ENCODE assay signal across 24 cellular contexts in genomic region chr5:13359326-13359725, GRCh38.
DNase-seq lines count a peak whose midpoint lies in the region; ATAC-seq, FAIRE-seq and TF ChIP-seq lines count a peak whose summit lies in the region.
"Had no signal": no experiment of that assay in that cellular context is flagged by ENCODE, and none has a peak within 500 bp of the region (broad histone marks: within the 10 kb centered on the region; RNA-seq: fewer than 3 reads in every experiment).

No MANE protein-coding gene starts in this region.

- FAIRE-seq in bronchial epithelial cell (lab: Jason Lieb, UNC) (no peak), keratinocyte (lab: Jason Lieb, UNC) (no peak)
- FAIRE-seq: colon had no signal

- H3K9me1 ChIP-seq in keratinocyte (ENCODE audit: control insufficient read depth, extremely low read depth, insufficient read depth, low read length) = no peaks in the 10 kb centered on the region

- no peaks in the 10 kb centered on the region for H4K20me1 ChIP-seq in keratinocyte (ENCODE audit: control insufficient read depth, extremely low read depth, insufficient read depth, low read length)

- H3K9me3 ChIP-seq in MG63 = no peaks in the 10 kb centered on the region
- H3K9me3 ChIP-seq in keratinocyte (ENCODE audit: control insufficient read depth, low read depth, low read length) = no peaks in the 10 kb centered on the region
- peaks cover 0 to 15% (median 3%) of the 10 kb centered on the region in 8 donors for H3K9me3 ChIP-seq in spleen
- H3K9me3 ChIP-seq in lower lobe of right lung = no peaks in the 10 kb centered on the region
- H3K9me3 ChIP-seq: gastrocnemius medialis, SJSA1, thoracic aorta had no signal

- no peak overlapping the region for H2AFZ ChIP-seq in keratinocyte (ENCODE audit: control insufficient read depth, low read length)

- H3K4me2 ChIP-seq in keratinocyte (ENCODE audit: control insufficient read depth, extremely low read depth, insufficient read depth, low read depth, low read length) = peak overlapping the region; percentile 11

- H3K4me3 ChIP-seq in MG63 (no peak overlapping the region), bronchial epithelial cell (ENCODE audit: low read depth, low read length) (no peak overlapping the region), keratinocyte (ENCODE audit: control insufficient read depth in 2 of 3, extremely low read depth in 1 of 3, insufficient read depth in 2 of 3, low read depth in 1 of 3, low read length in 3 of 3) (no peak overlapping the region), spleen (no peak overlapping the region), lower lobe of right lung (no peak overlapping the region)
- H3K4me3 ChIP-seq: gastrocnemius medialis, SJSA1, thoracic aorta had no signal

- H3K4me1 ChIP-seq in keratinocyte (ENCODE audit: control insufficient read depth, extremely low read depth, insufficient read depth, low read length) (no peaks in the 10 kb centered on the region), spleen (no peaks in the 10 kb centered on the region), lower lobe of right lung (no peaks in the 10 kb centered on the region)
- H3K4me1 ChIP-seq: gastrocnemius medialis, SJSA1 had no signal

- H3K36me3 ChIP-seq in MG63 (no peaks in the 10 kb centered on the region), bronchial epithelial cell (ENCODE audit: control insufficient read depth, insufficient read depth, low read length) (no peaks in the 10 kb centered on the region), keratinocyte (ENCODE audit: control insufficient read depth in 2 of 2, extremely low read depth in 1 of 2, insufficient read depth in 2 of 2, low read length in 2 of 2) (no peaks in the 10 kb centered on the region), spleen (no peaks in the 10 kb centered on the region), lower lobe of right lung (no peaks in the 10 kb centered on the region)
- H3K36me3 ChIP-seq: gastrocnemius medialis, SJSA1, thoracic aorta had no signal

- no peak for TF ChIP-seq POLR2A in spleen (IDR thresholded peaks at IDR 0.05)

- WGBS in spleen, 5 donors = 78 to 85% (median 81%) methylated on average over 1 of the region's 1 CpG

- DNase-seq in Ammon's horn (ENCODE audit: low spot score) = peak; percentile 13
- DNase-seq in MG63 = peak; percentile 14
- peak; percentile 90 for DNase-seq in bronchial epithelial cell (ENCODE audit: low read depth)
- DNase-seq in keratinocyte (ENCODE audit: low read depth, low spot score) = no peak
- no peak for DNase-seq in spleen
- no peak for DNase-seq in GM19238 (ENCODE audit: insufficient read length, low spot score)
- no peak for DNase-seq in superior temporal gyrus (ENCODE audit: extremely low spot score)
- DNase-seq in lower lobe of right lung = no peak
- DNase-seq: activated CD8-positive, alpha-beta T cell treated with anti-CD3 and anti-CD28 coated beads for 36 hours; activated naive CD4-positive, alpha-beta T cell treated with anti-CD3 and anti-CD28 coated beads, Interleukin-2, amount 10 ng/mL, durations not matched to agents 7 days and 5 days; activated T-cell treated with anti-CD3 and anti-CD28 coated beads, Interleukin-2, amount 50 U/mL, for 4 hours; anterior cingulate cortex; CD4-positive, alpha-beta memory T cell; DMS153; endodermal cell; gastrocnemius medialis; Karpas-422; NCI-H1417 treated with DMSO at 0.1 percent for 48 hours; NCI-H2171; T-helper 2 cell had no signal

- ATAC-seq in lower lobe of right lung = no peak
- ATAC-seq: activated CD8-positive, alpha-beta T cell treated with anti-CD3 and anti-CD28 coated beads for 36 hours; activated T-cell treated with anti-CD3 and anti-CD28 coated beads, Interleukin-2, amount 50 U/mL, for 4 hours; gastrocnemius medialis; WTC11 had no signal

- no peak overlapping the region for H3K27ac ChIP-seq in keratinocyte (ENCODE audit: control insufficient read depth, insufficient read depth, low read length)
- H3K27ac ChIP-seq in spleen = no peak overlapping the region
- H3K27ac ChIP-seq in lower lobe of right lung = no peak overlapping the region
- H3K27ac ChIP-seq: gastrocnemius medialis, SJSA1, thoracic aorta had no signal

- H3K9ac ChIP-seq in keratinocyte (ENCODE audit: control insufficient read depth, extremely low read depth, insufficient read depth, low read length) = no peak overlapping the region

- H3K79me2 ChIP-seq in keratinocyte (ENCODE audit: control insufficient read depth, insufficient read depth, low read length) = no peaks in the 10 kb centered on the region

- H3K27me3 ChIP-seq in MG63 (no peaks in the 10 kb centered on the region), bronchial epithelial cell (ENCODE audit: control insufficient read depth, insufficient read depth, low read length) (no peaks in the 10 kb centered on the region), keratinocyte (ENCODE audit: control insufficient read depth, extremely low read depth, insufficient read depth, low read length) (no peaks in the 10 kb centered on the region), spleen (replicated peaks in 1 of 7) (no peaks in the 10 kb centered on the region), lower lobe of right lung (ENCODE audit: low read depth) (no peaks in the 10 kb centered on the region)
- H3K27me3 ChIP-seq: gastrocnemius medialis, SJSA1 had no signal

- intact Hi-C loops in spleen (cut with DNase I; ENCODE audit: low total_unique reads) (no loop called here), lower lobe of right lung (cut with DNase I) (no loop called here)

- dilution Hi-C loops in keratinocyte (cut with MboI; ENCODE audit: extremely low pct_ligation_motif_present, low sequenced_read_pairs) = no loop called here

- TF ChIP-seq CTCF in bronchial epithelial cell (IDR thresholded peaks at IDR 0.05; ENCODE audit: insufficient read depth, low read length, severe bottlenecking) = no peak
- TF ChIP-seq CTCF in keratinocyte (optimal IDR thresholded peaks at IDR 0.05 in 1 of 3, IDR thresholded peaks at IDR 0.05 in 1 of 3, conservative IDR thresholded peaks at IDR 0.05 in 1 of 3; ENCODE audit: extremely low read depth in 1 of 3, insufficient read depth in 2 of 3, low read length in 3 of 3) = no peak
- no peak for TF ChIP-seq CTCF in spleen (IDR thresholded peaks at IDR 0.05 in 8 of 11, conservative IDR thresholded peaks at IDR 0.05 in 3 of 11)
- TF ChIP-seq CTCF in lower lobe of right lung (IDR thresholded peaks at IDR 0.05) = no peak

Comparison
In these comparisons a context has a peak if more than half of its experiments do, and no peak if none do; other contexts are left out.
1. DNase-seq: peak in Ammon's horn (single experiment), MG63 (single experiment) and bronchial epithelial cell (single experiment); none in keratinocyte (single experiment), spleen (single experiment), GM19238 (single experiment), superior temporal gyrus (single experiment) and lower lobe of right lung (single experiment).